8 cellular contexts compared by ENCODE assay signal in genomic region chr1:214261206-214262123, GRCh38. TPM values are rescaled to one million over a fixed set of nuclear protein-coding genes. Genes with fewer than 3 reads are reported as not detected.
A peak's percentile ranks its signal among the peaks of the same experiment; 100 is the strongest.
DNase-seq lines count a peak whose midpoint lies in the region; ATAC-seq and TF ChIP-seq lines count a peak whose summit lies in the region.

No MANE protein-coding gene starts in this region.

- no peak overlapping the region for H3K4me3 ChIP-seq in cardiac muscle cell

- H3K27ac Mint-ChIP-seq in activated naive CD4-positive, alpha-beta T cell treated with anti-CD3 and anti-CD28 coated beads, Interleukin-2, amount 50 U/mL, for 72 hours: no peak overlapping the region

- H3K9me3 ChIP-seq in cardiac muscle cell (ENCODE audit: low read depth): no peaks in the 10 kb centered on the region

- H3K27ac ChIP-seq in cardiac muscle cell: no peak overlapping the region

- H3K27me3 ChIP-seq in cardiac muscle cell: peaks cover 5% of the 10 kb centered on the region

- no peaks in the 10 kb centered on the region for H3K36me3 ChIP-seq in cardiac muscle cell

- TF ChIP-seq CTCF in GM12873 (IDR thresholded peaks at IDR 0.05; ENCODE audit: insufficient read depth, low read depth, low read length, missing control alignments) (peak; percentile 99), cardiac muscle cell (IDR thresholded peaks at IDR 0.05; ENCODE audit: low read depth, low read length) (peak; percentile 98)

- H3K4me1 ChIP-seq in cardiac muscle cell (ENCODE audit: low read depth): peaks cover 4% of the 10 kb centered on the region

- DNase-seq in NCI-H1092 (lab: John Stamatoyannopoulos, UW) (peak; percentile 89), cardiac muscle cell (ENCODE audit: low read depth in 1 of 2, low spot score in 1 of 2) (peak; percentile 81 to 84), pulmonary artery endothelial cell (ENCODE audit: low read depth, low spot score) (peak; percentile 20), epidermal melanocyte (ENCODE audit: insufficient read length, low spot score) (no peak)
- peak; percentile 72 to 86 for DNase-seq in activated naive CD4-positive, alpha-beta T cell treated with anti-CD3 and anti-CD28 coated beads, Interleukin-2, amount 50 U/mL, for 72 hours (ENCODE audit: low spot score in 2 of 2)

- H3K9me3 Mint-ChIP-seq in activated naive CD4-positive, alpha-beta T cell treated with anti-CD3 and anti-CD28 coated beads, Interleukin-2, amount 50 U/mL, for 72 hours: no peaks in the 10 kb centered on the region

- ATAC-seq in HG02588 (IDR thresholded peaks at IDR 0.05; ENCODE audit: unreplicated experiment) (peak; percentile 97), SK-N-SH treated with all-trans-retinoic acid at 6 μM for 48 hours (peak; percentile 99)
- peak; percentile 68 for ATAC-seq in activated naive CD4-positive, alpha-beta T cell treated with anti-CD3 and anti-CD28 coated beads, Interleukin-2, amount 50 U/mL, for 72 hours

- no peaks in the 10 kb centered on the region for H3K36me3 Mint-ChIP-seq in activated naive CD4-positive, alpha-beta T cell treated with anti-CD3 and anti-CD28 coated beads, Interleukin-2, amount 50 U/mL, for 72 hours

TF ChIP-seq in SK-N-SH treated with all-trans-retinoic acid at 6 μM for 48 hours, 23 proteins besides CTCF, POLR2A, EP300 and RAD21:
- TF ChIP-seq TSHZ2 (CRISPR knock-in tag; IDR thresholded peaks at IDR 0.05) (0 out of 2 replicates have a peak, but pooled peaks have one; percentile 25), POU6F1 (CRISPR knock-in tag; IDR thresholded peaks at IDR 0.05; ENCODE audit: borderline replicate concordance, low read depth) (no peak), ZFP3 (CRISPR knock-in tag; IDR thresholded peaks at IDR 0.05) (no peak), TCF4 (CRISPR knock-in tag; IDR thresholded peaks at IDR 0.05; ENCODE audit: borderline replicate concordance) (no peak), PPARA (CRISPR knock-in tag; IDR thresholded peaks at IDR 0.05; ENCODE audit: borderline replicate concordance) (no peak), ISL1 (CRISPR knock-in tag; IDR thresholded peaks at IDR 0.05) (no peak), CSRNP3 (CRISPR knock-in tag; IDR thresholded peaks at IDR 0.05) (no peak), CSDC2 (CRISPR knock-in tag; IDR thresholded peaks at IDR 0.05) (no peak), OSR1 (CRISPR knock-in tag; IDR thresholded peaks at IDR 0.05) (no peak)
TF ChIP-seq in SK-N-SH treated with all-trans-retinoic acid at 6 μM for 48 hours: peak in this region for 1.

RNA-seq across cellular contexts. Expression of gene SMYD2, which starts 19.5 kb away (rescaled TPM):
- total RNA-seq in activated naive CD4-positive, alpha-beta T cell treated with anti-CD3 and anti-CD28 coated beads, Interleukin-2, amount 50 U/mL, for 72 hours: 10 to 100 TPM; 15.4 to 45.7 TPM
- total RNA-seq in cardiac muscle cell (41.8 and 66.8 TPM in 2 replicates), pulmonary artery endothelial cell (24.5 and 25.2 TPM in 2 replicates)
- polyA plus RNA-seq in cardiac muscle cell: 46.6 and 65.7 TPM in 2 replicates
